Comparison of ENCODE assay signal across 8 cellular contexts in genomic region chr1:212035835-212036605, GRCh38. TPM values are rescaled to one million over a fixed set of nuclear protein-coding genes. Genes with fewer than 3 reads are reported as not detected.
DNase-seq lines count a peak whose midpoint lies in the region; ATAC-seq and TF ChIP-seq lines count a peak whose summit lies in the region.

No MANE protein-coding gene starts in this region.

- no peak for DNase-seq in AG04449 (ENCODE audit: low read depth, low spot score)
- DNase-seq in T-helper 2 cell treated with Interferon-gamma antibody and Interleukin-4, amounts not matched to agents 5 μg/mL and 100 μg/mL, for 36 hours (ENCODE audit: low spot score) = no peak
- DNase-seq in SK-N-DZ (ENCODE audit: low spot score) = no peak

- no peak overlapping the region for H3K27ac ChIP-seq in stomach smooth muscle (ENCODE audit: low read length)

- H3K4me1 Mint-ChIP-seq in T-helper 2 cell treated with Interferon-gamma antibody and Interleukin-4, amounts not matched to agents 5 μg/mL and 100 μg/mL, for 36 hours (ENCODE audit: low read depth) = peaks cover 58% of the 10 kb centered on the region

- no peaks in the 10 kb centered on the region for H3K9me3 Mint-ChIP-seq in T-helper 2 cell treated with Interferon-gamma antibody and Interleukin-4, amounts not matched to agents 5 μg/mL and 100 μg/mL, for 36 hours

- H3K36me3 ChIP-seq in stomach smooth muscle (ENCODE audit: control insufficient read depth in 2 of 2, insufficient read depth in 2 of 2, low read length in 2 of 2) = no peaks in the 10 kb centered on the region

- peaks cover 2% of the 10 kb centered on the region for H3K27me3 Mint-ChIP-seq in T-helper 2 cell treated with Interferon-gamma antibody and Interleukin-4, amounts not matched to agents 5 μg/mL and 100 μg/mL, for 36 hours (ENCODE audit: low read depth)

- peak overlapping the region; percentile 91 for H3K27ac Mint-ChIP-seq in T-helper 2 cell treated with Interferon-gamma antibody and Interleukin-4, amounts not matched to agents 5 μg/mL and 100 μg/mL, for 36 hours

- H3K4me3 ChIP-seq in AG04449 (ENCODE audit: low read depth, low read length) (peak overlapping the region; percentile 91), iPS-11a (ENCODE audit: low read depth, low read length) (peak overlapping the region; percentile 95), stomach smooth muscle (ENCODE audit: low read length in 2 of 2) (peak overlapping the region; percentile 80 to 90)

- peak overlapping the region; percentile 13 to 65 for H3K9ac ChIP-seq in stomach smooth muscle (ENCODE audit: low read length in 2 of 2)

- peak; percentile 0 for ATAC-seq in GM18520 (IDR thresholded peaks at IDR 0.05; ENCODE audit: unreplicated experiment)
- peak; percentile 15 for ATAC-seq in HG03045 (IDR thresholded peaks at IDR 0.05; ENCODE audit: unreplicated experiment)
- no peak for ATAC-seq in GM21786 (IDR thresholded peaks at IDR 0.05; ENCODE audit: unreplicated experiment)

- CTCF ChIA-PET in AG04449 (lab: Yijun Ruan, JAX) = interaction anchor here (0.5 to 6.6 kb wide), 74 partner anchors 9 to 758 kb away, joined by 3 to 254 read pairs (median 6); partner anchors contain the start of gene NEK2

- H3K9me3 ChIP-seq in stomach smooth muscle (ENCODE audit: control insufficient read depth in 2 of 2, low read length in 2 of 2) = no peaks in the 10 kb centered on the region

- peaks cover 45% of the 10 kb centered on the region for H3K36me3 Mint-ChIP-seq in T-helper 2 cell treated with Interferon-gamma antibody and Interleukin-4, amounts not matched to agents 5 μg/mL and 100 μg/mL, for 36 hours (ENCODE audit: low read depth)

- no peaks in the 10 kb centered on the region for H3K27me3 ChIP-seq in stomach smooth muscle (ENCODE audit: control insufficient read depth in 1 of 2, insufficient read depth in 2 of 2, low read length in 2 of 2)

- peaks cover 5% of the 10 kb centered on the region for H3K4me1 ChIP-seq in stomach smooth muscle (ENCODE audit: control insufficient read depth, insufficient read depth, low read length)

- POLR2A ChIA-PET in AG04449 (lab: Yijun Ruan, JAX) = interaction anchor here (0.5 to 0.8 kb wide), 2 partner anchors 250 to 322 kb away, joined by 3 to 4 read pairs; no protein-coding TSS in a partner anchor

- no peak for TF ChIP-seq CTCF in AG04449 (IDR thresholded peaks at IDR 0.05; ENCODE audit: insufficient read depth, low read length, missing control alignments)

- peak overlapping the region; percentile 98 for H3K4me3 Mint-ChIP-seq in T-helper 2 cell treated with Interferon-gamma antibody and Interleukin-4, amounts not matched to agents 5 μg/mL and 100 μg/mL, for 36 hours

RNA-seq across cellular contexts. Expression of gene DTL, which starts 0.5 kb away (rescaled TPM):
- 48.3 and 50.2 TPM in 2 replicates for polyA plus RNA-seq in SK-N-DZ (2014; cell fraction: cytosol; rRNA removed)
- 31.3 and 34.2 TPM in 2 replicates for polyA plus RNA-seq in SK-N-DZ (2014; cell fraction: nucleus; rRNA removed)

RNA-seq across cellular contexts. Expression of gene INTS7, which starts 0.7 kb away (rescaled TPM):
- polyA plus RNA-seq in SK-N-DZ (2014; cell fraction: cytosol; rRNA removed) = 19.0 and 19.7 TPM in 2 replicates
- 19.9 and 24.6 TPM in 2 replicates for polyA plus RNA-seq in SK-N-DZ (2014; cell fraction: nucleus; rRNA removed)
